ENCODE assay signal across 13 cellular contexts in genomic region chr10:122030200-122030552, GRCh38. TPM values are rescaled to one million over a fixed set of nuclear protein-coding genes. Genes with fewer than 3 reads are reported as not detected.
"Had no signal": no experiment of that assay in that cellular context is flagged by ENCODE, and none has a peak within 500 bp of the region (broad histone marks: within the 10 kb centered on the region; RNA-seq: fewer than 3 reads in every experiment).

No MANE protein-coding gene starts in this region.

- DNase-seq: activated CD4-positive, alpha-beta T cell treated with anti-CD3 and anti-CD28 coated beads, Interleukin-2, amount 50 U/mL, for 48 hours; activated naive CD4-positive, alpha-beta T cell treated with anti-CD3 and anti-CD28 coated beads, Interleukin-2, amount 50 U/mL, for 16 hours; activated T-cell treated with anti-CD3 and anti-CD28 coated beads, Interleukin-2, amount 50 U/mL, for 1 hour; adrenal gland; caudate nucleus; colonic mucosa; head of caudate nucleus; SHP77 treated with DMSO at 0.1 percent for 48 hours; stimulated activated CD4-positive, alpha-beta T cell treated with anti-CD3 and anti-CD28 coated beads, Interleukin-4, amount 100 ng/mL, for 24 hours; stimulated activated naive CD4-positive, alpha-beta T cell; T-helper 17 cell; WERI-Rb-1 had no signal

- H3K9me3 ChIP-seq: adrenal gland, colonic mucosa had no signal

- ATAC-seq: T-helper 17 cell had no signal

- H3K4me3 ChIP-seq: adrenal gland, colonic mucosa, skin epidermis had no signal

- H3K4me1 ChIP-seq: adrenal gland, colonic mucosa had no signal

- H3K27me3 ChIP-seq: colonic mucosa had no signal

- H3K4me1 Mint-ChIP-seq: T-helper 17 cell had no signal

- H3K27ac ChIP-seq: adrenal gland, colonic mucosa, WERI-Rb-1 had no signal

- H3K4me3 Mint-ChIP-seq: T-helper 17 cell had no signal

- H3K36me3 ChIP-seq: adrenal gland, colonic mucosa, WERI-Rb-1 had no signal

- H3K27ac Mint-ChIP-seq: T-helper 17 cell had no signal

RNA-seq across cellular contexts. Expression of gene TACC2, which starts 41.2 kb away (rescaled TPM):
- total RNA-seq: T-helper 17 cell had no signal
